ENCODE assay signal across 8 cellular contexts in the genomic region with DNA sequence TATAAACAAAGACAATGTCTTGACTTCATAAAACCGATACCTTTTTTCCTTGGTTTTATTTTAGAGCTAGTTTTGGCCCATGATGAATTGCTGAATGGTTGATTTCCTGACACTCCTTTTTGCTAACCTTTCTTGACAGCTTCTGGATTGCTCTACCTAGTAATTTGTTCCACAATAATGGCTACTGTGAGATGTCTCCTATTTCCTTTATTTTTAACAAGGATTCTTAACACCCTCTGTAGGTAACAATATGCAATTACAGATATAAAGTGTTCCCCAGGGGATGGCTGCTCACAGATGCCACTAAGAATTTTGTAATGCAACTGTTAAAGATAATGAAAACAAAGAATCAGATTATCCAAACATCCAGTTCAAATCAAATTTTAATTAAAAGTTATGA.
DNase-seq lines count a peak whose midpoint lies in the region; ATAC-seq lines count a peak whose summit lies in the region.

No MANE protein-coding gene starts in this region.

- intact Hi-C loops in Right ventricle myocardium superior (cut with DNase I) (loop anchor here (5.0 to 10.0 kb wide), 2 partner anchors 80 to 247 kb away; no protein-coding TSS in a partner anchor), cardiac septum (cut with DNase I) (loop anchor here (5.0 kb wide), 2 partner anchors 80 to 170 kb away; no protein-coding TSS in a partner anchor)

- ATAC-seq in Right ventricle myocardium superior (ENCODE audit: poor library complexity) (peak; percentile 77), HG03520 (IDR thresholded peaks at IDR 0.05; ENCODE audit: unreplicated experiment) (peak; percentile 64), GM18909 (IDR thresholded peaks at IDR 0.05; ENCODE audit: poor library complexity, unreplicated experiment) (no peak), GM21526 (IDR thresholded peaks at IDR 0.05; ENCODE audit: low FRiP score, unreplicated experiment) (no peak)

- no peak for DNase-seq in Right ventricle myocardium superior
- DNase-seq in cardiac septum (ENCODE audit: low spot score) = no peak
- DNase-seq in NCI-H748 (lab: John Stamatoyannopoulos, UW; ENCODE audit: unreplicated experiment) = peak; percentile 76
- DNase-seq in dermis blood vessel endothelial cell = peak; percentile 56
- DNase-seq in myocyte (ENCODE audit: low read depth) = peak; percentile 53

Comparison
In these comparisons a context has a peak if more than half of its experiments do, and no peak if none do; other contexts are left out.
1. ATAC-seq: peak in Right ventricle myocardium superior (single experiment) and HG03520 (single experiment); none in GM18909 (single experiment) and GM21526 (single experiment).
2. DNase-seq: peak in NCI-H748 (single experiment), dermis blood vessel endothelial cell (single experiment) and myocyte (single experiment); none in Right ventricle myocardium superior (single experiment) and cardiac septum (single experiment).